20 cellular contexts compared by ENCODE assay signal in the genomic region with DNA sequence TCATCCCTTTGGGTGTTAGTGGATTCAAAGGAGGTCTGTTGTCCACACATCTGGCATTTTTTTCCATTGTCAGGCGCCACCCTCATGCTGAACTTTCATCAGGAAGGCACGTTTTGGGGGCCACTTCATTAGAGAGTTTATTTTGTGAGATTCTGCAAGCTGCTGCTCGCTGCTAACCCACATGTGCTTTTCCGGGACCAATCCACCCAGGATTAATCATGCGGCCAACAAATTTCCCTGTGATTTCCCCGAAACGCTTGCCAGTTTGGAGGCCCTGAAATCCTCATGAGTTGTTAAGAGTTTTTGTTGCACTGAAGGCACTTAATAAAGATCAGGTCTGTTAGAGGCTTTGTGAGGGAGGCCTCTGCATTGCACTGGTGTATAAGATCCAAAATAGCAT. TPM values are rescaled to one million over a fixed set of nuclear protein-coding genes. Genes with fewer than 3 reads are reported as not detected.
DNase-seq lines count a peak whose midpoint lies in the region; ATAC-seq and TF ChIP-seq lines count a peak whose summit lies in the region.
"Had no signal": no experiment of that assay in that cellular context is flagged by ENCODE, and none has a peak within 500 bp of the region (broad histone marks: within the 10 kb centered on the region; RNA-seq: fewer than 3 reads in every experiment).

No MANE protein-coding gene starts in this region.

- 59 to 61% methylated on average over 5 to 7 of the region's 7 CpGs for WGBS in transverse colon (ENCODE audit: low coverage in 1 of 2), 2 donors
- 72 to 94% (median 81%) methylated on average over 7 of the region's 7 CpGs for WGBS in adrenal gland, 4 donors

- no peak for TF ChIP-seq POLR2A in transverse colon (IDR thresholded peaks at IDR 0.05)
- no peak for TF ChIP-seq POLR2A in adrenal gland (IDR thresholded peaks at IDR 0.05)

- H3K4me3 ChIP-seq in transverse colon (no peak overlapping the region), adrenal gland (no peak overlapping the region)
- H3K4me3 ChIP-seq: heart left ventricle, spleen had no signal

- CTCF ChIA-PET in T-cell (lab: Charles Lee): interaction anchor here in 1 of 2 donors (0.6 kb wide), 1 partner anchor 354 kb away, joined by 3 read pairs; no protein-coding TSS in a partner anchor

- H3K4me1 ChIP-seq in transverse colon (no peaks in the 10 kb centered on the region), adrenal gland (replicated peaks in 1 of 2) (peaks cover 0 to 4% of the 10 kb centered on the region in 2 donors)

- no peaks in the 10 kb centered on the region for H3K36me3 ChIP-seq in transverse colon
- no peaks in the 10 kb centered on the region for H3K36me3 ChIP-seq in adrenal gland (replicated peaks in 1 of 2)
- H3K36me3 ChIP-seq: heart left ventricle, spleen had no signal

- in situ Hi-C loops in transverse colon (cut with MboI; ENCODE audit: low pct_ligation_motif_present in 1 of 4, low pct_unique_long_range_greater_than_20kb in 1 of 4, low sequenced_read_pairs in 3 of 4): no loop called here

- H3K27ac Mint-ChIP-seq in nephron progenitor cell (no peak overlapping the region), T-cell (no peak overlapping the region)

- DNase-seq in RPMI7951 (ENCODE audit: low read depth): peak; percentile 11
- no peak for DNase-seq in epithelial cell of prostate (ENCODE audit: low read depth, low spot score)
- DNase-seq in nephron progenitor cell: no peak
- no peak for DNase-seq in transverse colon
- DNase-seq in adrenal gland: no peak
- no peak for DNase-seq in NCI-H748 (lab: John Stamatoyannopoulos, UW; ENCODE audit: unreplicated experiment)
- no peak for DNase-seq in T-cell
- DNase-seq: activated CD4-positive, alpha-beta T cell treated with anti-CD3 and anti-CD28 coated beads, Interleukin-2, amount 50 U/mL, for 1 hour; activated T-cell treated with anti-CD3 and anti-CD28 coated beads, Interleukin-2, amount 50 U/mL, for 48 hours; DMS79 treated with DMSO at 0.1 percent for 48 hours; effector CD4-positive, alpha-beta T cell; heart left ventricle; left ventricle myocardium superior; NCI-H2081; Right ventricle myocardium superior; spleen; T-helper 9 cell; trophoblast cell had no signal

- H3K9me3 ChIP-seq in transverse colon (no peaks in the 10 kb centered on the region), adrenal gland (replicated peaks in 1 of 3) (no peaks in the 10 kb centered on the region)
- H3K9me3 ChIP-seq: heart left ventricle, spleen had no signal

- TF ChIP-seq CTCF in nephron progenitor cell (IDR thresholded peaks at IDR 0.05) (no peak), transverse colon (IDR thresholded peaks at IDR 0.05) (no peak), adrenal gland (IDR thresholded peaks at IDR 0.05) (no peak)

- H3K4me1 Mint-ChIP-seq in nephron progenitor cell: peaks cover 44% of the 10 kb centered on the region
- H3K4me1 Mint-ChIP-seq in T-cell: no peaks in the 10 kb centered on the region

- no peak for TF ChIP-seq EP300 in transverse colon (IDR thresholded peaks at IDR 0.05; ENCODE audit: low read depth)

- H3K36me3 Mint-ChIP-seq in nephron progenitor cell (ENCODE audit: low read depth) (peaks cover under 1% of the 10 kb centered on the region), T-cell (no peaks in the 10 kb centered on the region)

- POLR2A ChIA-PET in T-cell (lab: Charles Lee): no interaction called here

- H3K27me3 Mint-ChIP-seq in nephron progenitor cell (ENCODE audit: low read depth, poor library complexity) (peaks cover 45% of the 10 kb centered on the region), T-cell (peaks cover 48 to 68% of the 10 kb centered on the region in 2 donors)

- intact Hi-C loops in transverse colon (cut with DNase I; ENCODE audit: low total_unique reads) (no loop called here), adrenal gland (cut with DNase I) (no loop called here)

- H3K27ac ChIP-seq in epithelial cell of prostate: peak overlapping the region; percentile 77
- H3K27ac ChIP-seq in transverse colon: peak overlapping the region; percentile 47 to 82 (median 73)
- H3K27ac ChIP-seq in adrenal gland: no peak overlapping the region
- H3K27ac ChIP-seq: C4-2B, heart left ventricle, spleen had no signal

- H3K4me3 Mint-ChIP-seq in nephron progenitor cell (peak overlapping the region; percentile 92), T-cell (no peak overlapping the region)

- H3K9me3 Mint-ChIP-seq in nephron progenitor cell (no peaks in the 10 kb centered on the region), T-cell (no peaks in the 10 kb centered on the region)

- peaks cover 48% of the 10 kb centered on the region for H3K27me3 ChIP-seq in transverse colon
- H3K27me3 ChIP-seq in adrenal gland: peaks cover 29% of the 10 kb centered on the region

- ATAC-seq in GM18873 (IDR thresholded peaks at IDR 0.05; ENCODE audit: low FRiP score, unreplicated experiment) (no peak), T-cell (replicated peaks in 1 of 4) (no peak)
- ATAC-seq: heart left ventricle, left ventricle myocardium superior had no signal

RNA-seq across cellular contexts. Expression of a gene that starts 2.4 kb away (rescaled TPM):
- total RNA-seq in RPMI7951 (2014; rRNA removed; shearing (Covaris generic)): 1.6 and 2.0 TPM in 2 replicates
- total RNA-seq in transverse colon (10 to 100 TPM in 1 of 4 donors, 1 to 10 TPM in 3; 3.4 to 11.7 (median 5.6) TPM), adrenal gland (10 to 100 TPM in 3 of 8 donors, 1 to 10 TPM in 5; 1.2 to 13.8 (median 6.9) TPM), T-cell (under 1 TPM in 1 of 5 donors, not detected in 4; 0.61 TPM)
- 1 to 10 TPM; 1.5 to 7.9 (median 4.1) TPM for polyA plus RNA-seq in adrenal gland

Comparison
In these comparisons a context has a peak if more than half of its experiments do, and no peak if none do; other contexts are left out.
1. H3K27ac ChIP-seq: peak in epithelial cell of prostate (single experiment) and transverse colon (4 of 4); none in adrenal gland (0 of 5).